25 cellular contexts compared by ENCODE assay signal in genomic region chr3:13683288-13683687, GRCh38.
"Had no signal": no experiment of that assay in that cellular context is flagged by ENCODE, and none has a peak within 500 bp of the region (broad histone marks: within the 10 kb centered on the region; RNA-seq: fewer than 3 reads in every experiment).

No MANE protein-coding gene starts in this region.

- H3K27ac Mint-ChIP-seq: activated T-cell treated with anti-CD3 and anti-CD28 coated beads, Interleukin-2, amount 50 U/mL, for 72 hours; endodermal cell; nephron; stimulated activated naive B cell treated with anti-CD40 and anti-IgM and Interleukin-4, amounts not matched to agents 10 μg/mL and 1 μg/mL and 100 μg/mL, for 72 hours had no signal

- H3K36me3 ChIP-seq: breast epithelium, colonic mucosa, gastroesophageal sphincter, prostate gland, upper lobe of right lung, WERI-Rb-1 had no signal

- H3K9me3 ChIP-seq: breast epithelium, colonic mucosa, gastroesophageal sphincter, prostate gland, testis, upper lobe of right lung had no signal

- FAIRE-seq: astrocyte, islet of Langerhans, TTC549 had no signal

- H3K27ac ChIP-seq: breast epithelium, colonic mucosa, dorsolateral prefrontal cortex, epithelial cell of prostate, gastroesophageal sphincter, prostate gland, testis, upper lobe of right lung, WERI-Rb-1 had no signal

- H3K9me3 Mint-ChIP-seq: endodermal cell; nephron; stimulated activated naive B cell treated with anti-CD40 and anti-IgM and Interleukin-4, amounts not matched to agents 10 μg/mL and 1 μg/mL and 100 μg/mL, for 72 hours had no signal

- H3K4me1 ChIP-seq: breast epithelium, colonic mucosa, gastroesophageal sphincter, prostate gland, testis, upper lobe of right lung had no signal

- H3K4me3 ChIP-seq: breast epithelium, colonic mucosa, dorsolateral prefrontal cortex, gastroesophageal sphincter, prostate gland, testis, upper lobe of right lung had no signal

- DNase-seq: activated CD4-positive, CD25-positive, alpha-beta regulatory T cell treated with anti-CD3 and anti-CD28 coated beads, Interleukin-2, amount 50 U/mL, for 72 hours; activated CD8-positive, alpha-beta memory T cell treated with anti-CD3 and anti-CD28 coated beads, Interleukin-2, amount 50 U/mL, for 48 hours; activated gamma-delta T cell; activated T-cell treated with anti-CD3 and anti-CD28 coated beads, Interleukin-2, amount 50 U/mL, for 72 hours; colonic mucosa; dorsolateral prefrontal cortex; endodermal cell; head of caudate nucleus; hypothalamus; midbrain; stimulated activated CD4-positive, alpha-beta T cell treated with anti-CD3 and anti-CD28 coated beads, Interleukin-2, amount 100 ng/mL, for 48 hours; stimulated activated CD8-positive, alpha-beta memory T cell treated with anti-CD3 and anti-CD28 coated beads, Interleukin-4, amount 100 ng/mL, for 48 hours; stimulated activated naive B cell treated with anti-CD40 and anti-IgM and Interleukin-4, amounts not matched to agents 10 μg/mL and 1 μg/mL and 100 μg/mL, for 72 hours; testis; upper lobe of right lung; WERI-Rb-1 had no signal

- H3K27me3 ChIP-seq: colonic mucosa, testis, upper lobe of right lung had no signal

- H3K4me1 Mint-ChIP-seq: stimulated activated naive B cell treated with anti-CD40 and anti-IgM and Interleukin-4, amounts not matched to agents 10 μg/mL and 1 μg/mL and 100 μg/mL, for 72 hours had no signal

- H3K4me3 Mint-ChIP-seq: activated T-cell treated with anti-CD3 and anti-CD28 coated beads, Interleukin-2, amount 50 U/mL, for 72 hours; endodermal cell; nephron; stimulated activated naive B cell treated with anti-CD40 and anti-IgM and Interleukin-4, amounts not matched to agents 10 μg/mL and 1 μg/mL and 100 μg/mL, for 72 hours had no signal

- H3K36me3 Mint-ChIP-seq: activated naive CD4-positive, alpha-beta T cell treated with anti-CD3 and anti-CD28 coated beads, Interleukin-2, amount 50 U/mL, for 72 hours; stimulated activated naive B cell treated with anti-CD40 and anti-IgM and Interleukin-4, amounts not matched to agents 10 μg/mL and 1 μg/mL and 100 μg/mL, for 72 hours had no signal
